ENCODE assay signal across 1 cellular context in the genomic region with DNA sequence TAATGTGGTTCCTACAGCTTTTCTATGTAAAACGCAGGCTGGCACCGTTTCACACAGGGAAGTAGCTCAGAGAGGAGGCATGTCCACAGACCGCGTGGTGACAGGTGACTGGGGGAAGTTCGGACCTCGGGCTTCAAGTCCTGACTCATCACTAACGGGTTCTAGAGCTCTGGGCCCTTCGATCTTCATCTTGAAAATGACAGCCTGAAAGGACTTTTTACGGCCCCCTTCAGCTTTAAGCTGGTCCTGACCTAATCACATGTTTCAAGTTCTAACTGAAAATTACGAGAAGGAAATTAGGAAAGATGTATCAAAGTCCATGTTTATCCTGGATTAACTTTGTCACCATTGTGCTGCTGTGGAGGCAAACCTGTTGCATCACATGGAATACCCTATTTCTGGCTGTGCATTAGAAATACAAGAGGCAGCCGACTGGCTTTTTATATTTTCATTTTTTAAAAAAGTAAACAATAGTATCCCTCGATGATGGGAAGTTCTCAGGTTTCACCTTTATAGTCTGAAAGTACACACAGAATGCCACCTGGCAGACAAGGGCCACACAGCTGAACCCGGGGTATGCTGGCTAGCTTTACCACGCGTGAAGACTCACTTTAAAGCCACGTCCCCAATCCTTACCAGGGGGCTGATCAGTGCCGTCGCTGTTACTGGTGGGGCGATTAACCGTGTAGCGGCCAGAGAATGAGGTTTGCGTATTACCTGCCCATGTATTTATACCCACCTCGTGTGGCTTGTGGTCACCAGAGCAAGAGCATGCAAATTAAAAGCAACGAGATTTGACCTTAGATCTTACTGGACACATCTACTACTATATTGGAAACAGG.
A peak's percentile ranks its signal among the peaks of the same experiment; 100 is the strongest.
TF ChIP-seq lines count a peak whose summit lies in the region.

No MANE protein-coding gene starts in this region.

TF ChIP-seq in HepG2, 621 proteins besides CTCF, POLR2A, EP300 and RAD21 (continued from another document and continues in another):
- TF ChIP-seq NCOA5 (CRISPR knock-in tag; IDR thresholded peaks at IDR 0.05) (no peak), KLF9 (CRISPR knock-in tag; IDR thresholded peaks at IDR 0.05; ENCODE audit: low read depth) (no peak), TBX3 (IDR thresholded peaks at IDR 0.05; ENCODE audit: borderline replicate concordance) (peak; percentile 87), ZNF597 (CRISPR knock-in tag; IDR thresholded peaks at IDR 0.05) (no peak), ZNF790 (CRISPR knock-in tag; IDR thresholded peaks at IDR 0.05; ENCODE audit: borderline replicate concordance) (no peak), SUZ12 (IDR thresholded peaks at IDR 0.05; ENCODE audit: low read depth, low read length) (no peak), MIER3 (CRISPR knock-in tag; IDR thresholded peaks at IDR 0.05; ENCODE audit: borderline replicate concordance) (peak; percentile 85; the same call in 1 of the 2 replicates), ZNF496 (CRISPR knock-in tag; IDR thresholded peaks at IDR 0.05; ENCODE audit: insufficient replicate concordance) (no peak), ZNF781 (CRISPR knock-in tag; IDR thresholded peaks at IDR 0.05; ENCODE audit: borderline replicate concordance, not compliant biosample characterization) (no peak), ZNF253 (CRISPR knock-in tag; IDR thresholded peaks at IDR 0.05; ENCODE audit: borderline replicate concordance) (no peak), ZNF83 (CRISPR knock-in tag; IDR thresholded peaks at IDR 0.05; ENCODE audit: borderline replicate concordance) (no peak), ZFP82 (CRISPR knock-in tag; IDR thresholded peaks at IDR 0.05; ENCODE audit: borderline replicate concordance) (peak; percentile 69), ZNF530 (CRISPR knock-in tag; IDR thresholded peaks at IDR 0.05; ENCODE audit: low read depth) (no peak), ERF (CRISPR knock-in tag; IDR thresholded peaks at IDR 0.05) (peak; percentile 81), HDAC6 (IDR thresholded peaks at IDR 0.05; ENCODE audit: low read depth, low read length) (no peak; the same call in none of the 2 replicates), PHB2 (IDR thresholded peaks at IDR 0.05; ENCODE audit: partially characterized antibody) (no peak), AGO1 (IDR thresholded peaks at IDR 0.05; ENCODE audit: low read depth, low read length, poor library complexity, severe bottlenecking) (no peak), ZNF205 (CRISPR knock-in tag; IDR thresholded peaks at IDR 0.05) (peak; percentile 63; the same call in 1 of the 2 replicates), SP140L (CRISPR knock-in tag; IDR thresholded peaks at IDR 0.05; ENCODE audit: borderline replicate concordance) (peak; percentile 94), CSRNP2 (CRISPR knock-in tag; conservative IDR thresholded peaks at IDR 0.05; ENCODE audit: low read depth) (no peak), ZNF616 (CRISPR knock-in tag; IDR thresholded peaks at IDR 0.05; ENCODE audit: low read depth) (0 out of 2 replicates have a peak, but pooled peaks have one; percentile 62), NRL (CRISPR knock-in tag; IDR thresholded peaks at IDR 0.05; ENCODE audit: borderline replicate concordance) (no peak; the same call in 1 of the 2 replicates), FOSL1 (CRISPR knock-in tag; IDR thresholded peaks at IDR 0.05; ENCODE audit: borderline replicate concordance) (no peak; the same call in 1 of the 2 replicates), ZNF687 (CRISPR knock-in tag; IDR thresholded peaks at IDR 0.05) (no peak; the same call in 1 of the 2 replicates), SRSF1 (optimal IDR thresholded peaks at IDR 0.05; ENCODE audit: low read depth, low read length) (no peak), ESRRA (CRISPR knock-in tag; IDR thresholded peaks at IDR 0.05; ENCODE audit: low read depth) (no peak), ZNF749 (CRISPR knock-in tag; IDR thresholded peaks at IDR 0.05; ENCODE audit: borderline replicate concordance) (no peak; the same call in 1 of the 2 replicates), PRPF4 (IDR thresholded peaks at IDR 0.05; ENCODE audit: low read depth, low read length, poor library complexity, severe bottlenecking) (no peak), ZNF549 (CRISPR knock-in tag; IDR thresholded peaks at IDR 0.05) (no peak), ZNF17 (CRISPR knock-in tag; IDR thresholded peaks at IDR 0.05) (no peak), KAT8 (CRISPR knock-in tag; IDR thresholded peaks at IDR 0.05) (peak; percentile 84), ZMYM4 (CRISPR knock-in tag; IDR thresholded peaks at IDR 0.05) (peak; percentile 59), ZNF564 (CRISPR knock-in tag; IDR thresholded peaks at IDR 0.05) (no peak), ZBTB7B (CRISPR knock-in tag; IDR thresholded peaks at IDR 0.05) (no peak), ZNF737 (CRISPR knock-in tag; IDR thresholded peaks at IDR 0.05; ENCODE audit: borderline replicate concordance) (no peak), SAFB2 (CRISPR knock-in tag; IDR thresholded peaks at IDR 0.05; ENCODE audit: borderline replicate concordance, low read depth) (no peak), HMG20B (CRISPR knock-in tag; conservative IDR thresholded peaks at IDR 0.05) (peak; percentile 87), DMTF1 (CRISPR knock-in tag; IDR thresholded peaks at IDR 0.05) (no peak), ZNF780A (CRISPR knock-in tag; IDR thresholded peaks at IDR 0.05) (0 out of 2 replicates have a peak, but pooled peaks have one; percentile 41), EHMT2 (IDR thresholded peaks at IDR 0.05; ENCODE audit: borderline replicate concordance, low read depth, low read length) (no peak), CHD4 (IDR thresholded peaks at IDR 0.05; ENCODE audit: borderline replicate concordance, low read length) (no peak; the same call in 1 of the 2 replicates)
- TF ChIP-seq, protein P1, sequence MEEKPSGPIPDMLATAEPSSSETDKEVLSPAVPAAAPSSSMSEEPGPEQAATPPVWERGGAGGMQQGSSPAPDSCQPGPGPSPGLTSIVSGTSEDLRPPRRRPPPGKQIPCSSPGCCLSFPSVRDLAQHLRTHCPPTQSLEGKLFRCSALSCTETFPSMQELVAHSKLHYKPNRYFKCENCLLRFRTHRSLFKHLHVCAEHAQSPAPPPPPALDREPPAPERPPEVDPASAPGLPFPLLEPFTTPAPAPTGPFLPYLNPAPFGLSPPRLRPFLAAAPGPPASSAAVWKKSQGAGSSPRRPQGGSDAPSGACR (CRISPR knock-in tag; IDR thresholded peaks at IDR 0.05): peak; percentile 62; the same call in 1 of the 2 replicates
- TF ChIP-seq, protein P2, sequence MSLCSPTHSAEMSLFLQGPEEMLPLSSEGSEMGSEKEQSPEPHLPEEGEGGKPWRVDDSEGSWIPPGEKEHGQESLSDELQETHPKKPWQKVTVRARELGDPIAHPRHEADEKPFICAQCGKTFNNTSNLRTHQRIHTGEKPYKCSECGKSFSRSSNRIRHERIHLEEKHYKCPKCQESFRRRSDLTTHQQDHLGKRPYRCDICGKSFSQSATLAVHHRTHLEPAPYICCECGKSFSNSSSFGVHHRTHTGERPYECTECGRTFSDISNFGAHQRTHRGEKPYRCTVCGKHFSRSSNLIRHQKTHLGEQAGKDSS (CRISPR knock-in tag; IDR thresholded peaks at IDR 0.05; ENCODE audit: borderline replicate concordance, low read depth): no peak
- TF ChIP-seq, protein P3, sequence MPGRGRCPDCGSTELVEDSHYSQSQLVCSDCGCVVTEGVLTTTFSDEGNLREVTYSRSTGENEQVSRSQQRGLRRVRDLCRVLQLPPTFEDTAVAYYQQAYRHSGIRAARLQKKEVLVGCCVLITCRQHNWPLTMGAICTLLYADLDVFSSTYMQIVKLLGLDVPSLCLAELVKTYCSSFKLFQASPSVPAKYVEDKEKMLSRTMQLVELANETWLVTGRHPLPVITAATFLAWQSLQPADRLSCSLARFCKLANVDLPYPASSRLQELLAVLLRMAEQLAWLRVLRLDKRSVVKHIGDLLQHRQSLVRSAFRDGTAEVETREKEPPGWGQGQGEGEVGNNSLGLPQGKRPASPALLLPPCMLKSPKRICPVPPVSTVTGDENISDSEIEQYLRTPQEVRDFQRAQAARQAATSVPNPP (CRISPR knock-in tag; IDR thresholded peaks at IDR 0.05): no peak
- TF ChIP-seq, protein P4, sequence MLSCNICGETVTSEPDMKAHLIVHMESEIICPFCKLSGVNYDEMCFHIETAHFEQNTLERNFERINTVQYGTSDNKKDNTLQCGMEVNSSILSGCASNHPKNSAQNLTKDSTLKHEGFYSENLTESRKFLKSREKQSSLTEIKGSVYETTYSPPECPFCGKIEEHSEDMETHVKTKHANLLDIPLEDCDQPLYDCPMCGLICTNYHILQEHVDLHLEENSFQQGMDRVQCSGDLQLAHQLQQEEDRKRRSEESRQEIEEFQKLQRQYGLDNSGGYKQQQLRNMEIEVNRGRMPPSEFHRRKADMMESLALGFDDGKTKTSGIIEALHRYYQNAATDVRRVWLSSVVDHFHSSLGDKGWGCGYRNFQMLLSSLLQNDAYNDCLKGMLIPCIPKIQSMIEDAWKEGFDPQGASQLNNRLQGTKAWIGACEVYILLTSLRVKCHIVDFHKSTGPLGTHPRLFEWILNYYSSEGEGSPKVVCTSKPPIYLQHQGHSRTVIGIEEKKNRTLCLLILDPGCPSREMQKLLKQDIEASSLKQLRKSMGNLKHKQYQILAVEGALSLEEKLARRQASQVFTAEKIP (CRISPR knock-in tag; IDR thresholded peaks at IDR 0.05; ENCODE audit: borderline replicate concordance): no peak
- TF ChIP-seq, protein P5, sequence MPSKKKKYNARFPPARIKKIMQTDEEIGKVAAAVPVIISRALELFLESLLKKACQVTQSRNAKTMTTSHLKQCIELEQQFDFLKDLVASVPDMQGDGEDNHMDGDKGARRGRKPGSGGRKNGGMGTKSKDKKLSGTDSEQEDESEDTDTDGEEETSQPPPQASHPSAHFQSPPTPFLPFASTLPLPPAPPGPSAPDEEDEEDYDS (CRISPR knock-in tag; IDR thresholded peaks at IDR 0.05): peak; percentile 56; the same call in 1 of the 2 replicates
- TF ChIP-seq, protein P6, sequence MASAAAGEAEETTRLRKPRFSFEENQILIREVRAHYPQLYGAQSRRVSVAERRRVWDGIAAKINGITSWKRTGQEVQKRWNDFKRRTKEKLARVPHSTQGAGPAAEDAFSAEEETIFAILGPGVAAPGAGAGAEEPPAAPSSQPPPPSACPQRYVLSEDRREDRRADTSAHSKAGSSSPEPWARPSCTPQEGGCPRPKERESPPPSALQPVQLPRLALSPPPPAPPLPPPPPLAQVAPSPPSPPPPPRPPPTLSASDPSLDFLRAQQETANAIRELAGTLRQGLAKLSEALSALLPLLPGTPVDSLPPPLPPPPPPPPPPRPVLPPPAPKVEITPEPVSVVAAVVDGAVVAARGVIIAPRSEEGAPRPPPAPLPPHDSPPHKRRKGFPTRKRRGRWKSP (CRISPR knock-in tag; IDR thresholded peaks at IDR 0.05): peak; percentile 66; the same call in 1 of the 2 replicates
